Comparison of ENCODE assay signal across 7 cellular contexts in the genomic region with DNA sequence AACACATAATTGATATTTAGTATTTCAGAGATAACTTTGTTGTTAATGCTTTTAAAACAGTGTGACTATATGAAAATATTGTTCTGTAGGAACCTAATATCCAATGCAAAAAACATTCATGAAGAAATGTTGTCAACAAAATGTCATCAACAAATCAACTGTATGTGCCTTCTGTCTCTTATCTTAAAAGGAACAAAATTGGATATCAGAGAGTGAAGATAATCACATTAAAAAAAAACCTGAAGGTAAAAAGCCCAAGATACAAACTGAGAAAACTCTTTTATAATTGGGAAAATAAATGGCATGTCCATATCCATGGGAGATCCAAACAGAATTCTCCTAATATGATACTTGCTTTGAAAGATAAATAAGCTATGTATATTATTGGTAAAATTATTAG.
"Had no signal": no experiment of that assay in that cellular context is flagged by ENCODE, and none has a peak within 500 bp of the region (broad histone marks: within the 10 kb centered on the region; RNA-seq: fewer than 3 reads in every experiment).

No MANE protein-coding gene starts in this region.

- DNase-seq: GDM1, GF-D8 had no signal

- FAIRE-seq: GM12878, GM12891, GM12892, GM18507, GM19239 had no signal

- ATAC-seq: GM12878 had no signal

- H3K4me3 ChIP-seq: GM12878 had no signal
